ENCODE assay signal across 11 cellular contexts in genomic region chr5:54171645-54172384, GRCh38.
A peak's percentile ranks its signal among the peaks of the same experiment; 100 is the strongest.
DNase-seq lines count a peak whose midpoint lies in the region; ATAC-seq, FAIRE-seq and TF ChIP-seq lines count a peak whose summit lies in the region.
"Had no signal": no experiment of that assay in that cellular context is flagged by ENCODE, and none has a peak within 500 bp of the region (broad histone marks: within the 10 kb centered on the region; RNA-seq: fewer than 3 reads in every experiment).

No MANE protein-coding gene starts in this region.

- H3K4me1 ChIP-seq in pancreas (no peaks in the 10 kb centered on the region), uterus (no peaks in the 10 kb centered on the region)

- no peaks in the 10 kb centered on the region for H3K27me3 ChIP-seq in pancreas
- H3K27me3 ChIP-seq in uterus = no peaks in the 10 kb centered on the region
- H3K27me3 ChIP-seq: upper lobe of left lung had no signal

- no peak overlapping the region for H3K4me3 Mint-ChIP-seq in stimulated activated naive CD8-positive, alpha-beta T cell treated with anti-CD3 and anti-CD28 coated beads, Interleukin-15, amount 100 ng/mL, for 72 hours

- TF ChIP-seq POLR2A in uterus (IDR thresholded peaks at IDR 0.05) = no peak

- TF ChIP-seq CTCF in pancreas (IDR thresholded peaks at IDR 0.05) = no peak
- no peak for TF ChIP-seq CTCF in uterus (IDR thresholded peaks at IDR 0.05)

- DNase-seq in NCI-H2171 treated with DMSO at 0.1 percent for 48 hours (lab: John Stamatoyannopoulos, UW) (peak; percentile 31), NCI-H2171 (lab: John Stamatoyannopoulos, UW) (no peak), astrocyte of the hippocampus (ENCODE audit: low read depth, low spot score) (peak; percentile 62), pancreas (peak in 4 of 6 donors; percentile 31 to 63 (median 44)), posterior cingulate gyrus (no peak), uterus (no peak)
- DNase-seq in stimulated activated naive CD8-positive, alpha-beta T cell treated with anti-CD3 and anti-CD28 coated beads, Interleukin-15, amount 100 ng/mL, for 72 hours = no peak
- DNase-seq: activated CD4-positive, alpha-beta T cell treated with anti-CD3 and anti-CD28 coated beads, Interleukin-2, amount 50 U/mL, for 1 hour; cerebellar nuclear complex had no signal

- peaks cover 3% of the 10 kb centered on the region for H3K4me1 Mint-ChIP-seq in stimulated activated naive CD8-positive, alpha-beta T cell treated with anti-CD3 and anti-CD28 coated beads, Interleukin-15, amount 100 ng/mL, for 72 hours

- no peak overlapping the region for H3K27ac ChIP-seq in pancreas
- no peak overlapping the region for H3K27ac ChIP-seq in uterus
- H3K27ac ChIP-seq: upper lobe of left lung had no signal

- ATAC-seq in HG03378 (IDR thresholded peaks at IDR 0.05; ENCODE audit: unreplicated experiment) = peak; percentile 67
- peak; percentile 90 to 98 (median 91) for ATAC-seq in pancreas
- no peak for ATAC-seq in stimulated activated naive CD8-positive, alpha-beta T cell treated with anti-CD3 and anti-CD28 coated beads, Interleukin-15, amount 100 ng/mL, for 72 hours

- no peak for FAIRE-seq in pancreas (lab: Jason Lieb, UNC)

- no peaks in the 10 kb centered on the region for H3K36me3 ChIP-seq in pancreas
- no peaks in the 10 kb centered on the region for H3K36me3 ChIP-seq in uterus
- H3K36me3 ChIP-seq: upper lobe of left lung had no signal

- no peak overlapping the region for H3K27ac Mint-ChIP-seq in stimulated activated naive CD8-positive, alpha-beta T cell treated with anti-CD3 and anti-CD28 coated beads, Interleukin-15, amount 100 ng/mL, for 72 hours

- H3K9me3 Mint-ChIP-seq in stimulated activated naive CD8-positive, alpha-beta T cell treated with anti-CD3 and anti-CD28 coated beads, Interleukin-15, amount 100 ng/mL, for 72 hours = peaks cover 10 to 23% of the 10 kb centered on the region in 2 donors

- intact Hi-C loops in pancreas (cut with DNase I) (no loop called here), posterior cingulate gyrus (cut with DNase I) (no loop called here), uterus (cut with DNase I; ENCODE audit: low total_unique reads) (no loop called here)

- H3K4me3 ChIP-seq in pancreas (no peak overlapping the region), uterus (no peak overlapping the region)
- H3K4me3 ChIP-seq: upper lobe of left lung had no signal

- H3K27me3 Mint-ChIP-seq in stimulated activated naive CD8-positive, alpha-beta T cell treated with anti-CD3 and anti-CD28 coated beads, Interleukin-15, amount 100 ng/mL, for 72 hours = no peaks in the 10 kb centered on the region

- H3K9me3 ChIP-seq in pancreas (no peaks in the 10 kb centered on the region), uterus (no peaks in the 10 kb centered on the region)
- H3K9me3 ChIP-seq: upper lobe of left lung had no signal

- 85 to 94% methylated on average over 6 of the region's 6 CpGs for WGBS in pancreas, 2 donors

Comparison
In these comparisons a context has a peak if more than half of its experiments do, and no peak if none do; other contexts are left out.
1. DNase-seq: peak in NCI-H2171 treated with DMSO at 0.1 percent for 48 hours (single experiment), astrocyte of the hippocampus (single experiment) and pancreas (4 of 6); none in NCI-H2171 (single experiment), posterior cingulate gyrus (0 of 10), uterus (0 of 2) and stimulated activated naive CD8-positive, alpha-beta T cell treated with anti-CD3 and anti-CD28 coated beads, Interleukin-15, amount 100 ng/mL, for 72 hours (0 of 2).